Comparison of ENCODE assay signal across 1 cellular context in genomic region chr12:93002278-93003054, GRCh38.
TF ChIP-seq lines count a peak whose summit lies in the region.

No MANE protein-coding gene starts in this region.

TF ChIP-seq in K562, 482 proteins besides CTCF, POLR2A, EP300 and RAD21 (continued from another document and continues in another):
- TF ChIP-seq ZNF583 (CRISPR knock-in tag; IDR thresholded peaks at IDR 0.05) (no peak), TAL1 (IDR thresholded peaks at IDR 0.05) (peak; percentile 80), SMAD1 (IDR thresholded peaks at IDR 0.05; ENCODE audit: low read depth, low read length, partially characterized antibody) (no peak), MEF2A (IDR thresholded peaks at IDR 0.05; ENCODE audit: control insufficient read depth, low read depth, low read length) (peak; percentile 55; the same call in 1 of the 2 replicates), ZKSCAN3 (CRISPR knock-in tag; IDR thresholded peaks at IDR 0.05) (no peak), PKNOX1 (IDR thresholded peaks at IDR 0.05) (peak; percentile 49), ZNF639 (CRISPR knock-in tag; conservative IDR thresholded peaks at IDR 0.05 in 1 of 2, IDR thresholded peaks at IDR 0.05 in 1 of 2) (no peak), TCF3 (CRISPR knock-in tag; IDR thresholded peaks at IDR 0.05) (peak; percentile 78), GATAD2A (IDR thresholded peaks at IDR 0.05) (peak; percentile 66; the same call in 1 of the 2 replicates), ZBTB7A (IDR thresholded peaks at IDR 0.05; ENCODE audit: borderline replicate concordance, control insufficient read depth, low read depth, low read length) (no peak), HDAC6 (IDR thresholded peaks at IDR 0.05; ENCODE audit: low read depth, low read length) (no peak), JUND (IDR thresholded peaks at IDR 0.05; ENCODE audit: borderline replicate concordance, low read depth, low read length) (peak; percentile 40; the same call in 1 of the 2 replicates), JUND (tag; IDR thresholded peaks at IDR 0.05; ENCODE audit: borderline replicate concordance, low read depth, low read length) (peak; percentile 73; the same call in 1 of the 3 replicates), SMC3 (conservative IDR thresholded peaks at IDR 0.05; ENCODE audit: insufficient read depth, low read depth, low read length) (no peak), CBX2 (IDR thresholded peaks at IDR 0.05; ENCODE audit: insufficient read depth, low read length, poor library complexity, severe bottlenecking) (no peak), NCOA2 (IDR thresholded peaks at IDR 0.05; ENCODE audit: partially characterized antibody in 2 of 2) (no peak), E2F3 (CRISPR knock-in tag; IDR thresholded peaks at IDR 0.05) (no peak), GTF3C2 (IDR thresholded peaks at IDR 0.05; ENCODE audit: borderline replicate concordance, extremely low read depth, insufficient read length) (no peak), BRF1 (IDR thresholded peaks at IDR 0.05; ENCODE audit: borderline replicate concordance, extremely low read depth, insufficient read length) (no peak), TSHZ1 (CRISPR knock-in tag; IDR thresholded peaks at IDR 0.05) (no peak), CCAR2 (IDR thresholded peaks at IDR 0.05; ENCODE audit: low read depth, low read length) (no peak), BRD4 (IDR thresholded peaks at IDR 0.05) (no peak), SAFB2 (IDR thresholded peaks at IDR 0.05; ENCODE audit: borderline replicate concordance, low read depth, low read length, severe bottlenecking) (no peak), ZNF408 (CRISPR knock-in tag; IDR thresholded peaks at IDR 0.05; ENCODE audit: low read depth) (no peak), ZNF445 (CRISPR knock-in tag; IDR thresholded peaks at IDR 0.05; ENCODE audit: low read depth) (no peak), PHB (CRISPR knock-in tag; IDR thresholded peaks at IDR 0.05) (no peak), SMARCC2 (IDR thresholded peaks at IDR 0.05; ENCODE audit: low read depth) (no peak), MGA (IDR thresholded peaks at IDR 0.05) (no peak), ARID1B (IDR thresholded peaks at IDR 0.05) (peak; percentile 82), HDGF (IDR thresholded peaks at IDR 0.05) (no peak), ARID3A (IDR thresholded peaks at IDR 0.05; ENCODE audit: borderline replicate concordance, low read depth, low read length) (no peak), ZNF717 (CRISPR knock-in tag; IDR thresholded peaks at IDR 0.05) (no peak), HEY1 (CRISPR knock-in tag; IDR thresholded peaks at IDR 0.05; ENCODE audit: borderline replicate concordance) (no peak), HMGXB4 (CRISPR knock-in tag; IDR thresholded peaks at IDR 0.05) (no peak), MTA3 (IDR thresholded peaks at IDR 0.05; ENCODE audit: borderline replicate concordance) (no peak), ELF4 (CRISPR knock-in tag; IDR thresholded peaks at IDR 0.05) (no peak)
